ENCODE assay signal across 1 cellular context in the genomic region with DNA sequence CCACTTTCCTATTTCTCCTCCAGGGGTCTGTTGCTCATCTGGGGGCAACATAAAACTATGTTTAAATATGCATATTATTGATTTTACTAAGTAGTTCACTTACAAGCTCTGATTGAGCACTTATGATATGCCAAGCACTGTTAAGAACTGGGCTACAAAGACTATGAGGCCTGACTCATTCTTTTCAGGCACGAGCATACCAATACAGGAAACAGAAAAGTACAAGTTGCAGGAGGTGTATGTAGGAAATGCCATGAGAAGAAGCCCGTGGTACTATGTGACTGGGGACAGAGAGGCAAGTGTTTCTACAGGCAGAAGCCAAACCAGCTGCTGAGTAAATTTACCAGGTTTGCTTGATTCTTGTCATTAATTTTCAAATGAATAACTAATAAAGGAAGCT.
TF ChIP-seq lines count a peak whose summit lies in the region.

No MANE protein-coding gene starts in this region.

TF ChIP-seq in GM12878, 131 proteins besides CTCF, POLR2A, EP300 and RAD21 (continued from another document):
- TF ChIP-seq, protein P1, sequence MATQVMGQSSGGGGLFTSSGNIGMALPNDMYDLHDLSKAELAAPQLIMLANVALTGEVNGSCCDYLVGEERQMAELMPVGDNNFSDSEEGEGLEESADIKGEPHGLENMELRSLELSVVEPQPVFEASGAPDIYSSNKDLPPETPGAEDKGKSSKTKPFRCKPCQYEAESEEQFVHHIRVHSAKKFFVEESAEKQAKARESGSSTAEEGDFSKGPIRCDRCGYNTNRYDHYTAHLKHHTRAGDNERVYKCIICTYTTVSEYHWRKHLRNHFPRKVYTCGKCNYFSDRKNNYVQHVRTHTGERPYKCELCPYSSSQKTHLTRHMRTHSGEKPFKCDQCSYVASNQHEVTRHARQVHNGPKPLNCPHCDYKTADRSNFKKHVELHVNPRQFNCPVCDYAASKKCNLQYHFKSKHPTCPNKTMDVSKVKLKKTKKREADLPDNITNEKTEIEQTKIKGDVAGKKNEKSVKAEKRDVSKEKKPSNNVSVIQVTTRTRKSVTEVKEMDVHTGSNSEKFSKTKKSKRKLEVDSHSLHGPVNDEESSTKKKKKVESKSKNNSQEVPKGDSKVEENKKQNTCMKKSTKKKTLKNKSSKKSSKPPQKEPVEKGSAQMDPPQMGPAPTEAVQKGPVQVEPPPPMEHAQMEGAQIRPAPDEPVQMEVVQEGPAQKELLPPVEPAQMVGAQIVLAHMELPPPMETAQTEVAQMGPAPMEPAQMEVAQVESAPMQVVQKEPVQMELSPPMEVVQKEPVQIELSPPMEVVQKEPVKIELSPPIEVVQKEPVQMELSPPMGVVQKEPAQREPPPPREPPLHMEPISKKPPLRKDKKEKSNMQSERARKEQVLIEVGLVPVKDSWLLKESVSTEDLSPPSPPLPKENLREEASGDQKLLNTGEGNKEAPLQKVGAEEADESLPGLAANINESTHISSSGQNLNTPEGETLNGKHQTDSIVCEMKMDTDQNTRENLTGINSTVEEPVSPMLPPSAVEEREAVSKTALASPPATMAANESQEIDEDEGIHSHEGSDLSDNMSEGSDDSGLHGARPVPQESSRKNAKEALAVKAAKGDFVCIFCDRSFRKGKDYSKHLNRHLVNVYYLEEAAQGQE (IDR thresholded peaks at IDR 0.05; ENCODE audit: low read depth, low read length) = no peak
- TF ChIP-seq NFIC (IDR thresholded peaks at IDR 0.05; ENCODE audit: low read depth, low read length) = no peak
- no peak for TF ChIP-seq SIX5 (IDR thresholded peaks at IDR 0.05; ENCODE audit: low read depth, low read length, severe bottlenecking)
- TF ChIP-seq, protein P2, sequence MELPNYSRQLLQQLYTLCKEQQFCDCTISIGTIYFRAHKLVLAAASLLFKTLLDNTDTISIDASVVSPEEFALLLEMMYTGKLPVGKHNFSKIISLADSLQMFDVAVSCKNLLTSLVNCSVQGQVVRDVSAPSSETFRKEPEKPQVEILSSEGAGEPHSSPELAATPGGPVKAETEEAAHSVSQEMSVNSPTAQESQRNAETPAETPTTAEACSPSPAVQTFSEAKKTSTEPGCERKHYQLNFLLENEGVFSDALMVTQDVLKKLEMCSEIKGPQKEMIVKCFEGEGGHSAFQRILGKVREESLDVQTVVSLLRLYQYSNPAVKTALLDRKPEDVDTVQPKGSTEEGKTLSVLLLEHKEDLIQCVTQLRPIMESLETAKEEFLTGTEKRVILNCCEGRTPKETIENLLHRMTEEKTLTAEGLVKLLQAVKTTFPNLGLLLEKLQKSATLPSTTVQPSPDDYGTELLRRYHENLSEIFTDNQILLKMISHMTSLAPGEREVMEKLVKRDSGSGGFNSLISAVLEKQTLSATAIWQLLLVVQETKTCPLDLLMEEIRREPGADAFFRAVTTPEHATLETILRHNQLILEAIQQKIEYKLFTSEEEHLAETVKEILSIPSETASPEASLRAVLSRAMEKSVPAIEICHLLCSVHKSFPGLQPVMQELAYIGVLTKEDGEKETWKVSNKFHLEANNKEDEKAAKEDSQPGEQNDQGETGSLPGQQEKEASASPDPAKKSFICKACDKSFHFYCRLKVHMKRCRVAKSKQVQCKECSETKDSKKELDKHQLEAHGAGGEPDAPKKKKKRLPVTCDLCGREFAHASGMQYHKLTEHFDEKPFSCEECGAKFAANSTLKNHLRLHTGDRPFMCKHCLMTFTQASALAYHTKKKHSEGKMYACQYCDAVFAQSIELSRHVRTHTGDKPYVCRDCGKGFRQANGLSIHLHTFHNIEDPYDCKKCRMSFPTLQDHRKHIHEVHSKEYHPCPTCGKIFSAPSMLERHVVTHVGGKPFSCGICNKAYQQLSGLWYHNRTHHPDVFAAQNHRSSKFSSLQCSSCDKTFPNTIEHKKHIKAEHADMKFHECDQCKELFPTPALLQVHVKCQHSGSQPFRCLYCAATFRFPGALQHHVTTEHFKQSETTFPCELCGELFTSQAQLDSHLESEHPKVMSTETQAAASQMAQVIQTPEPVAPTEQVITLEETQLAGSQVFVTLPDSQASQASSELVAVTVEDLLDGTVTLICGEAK (IDR thresholded peaks at IDR 0.05; ENCODE audit: borderline replicate concordance) = no peak
- TF ChIP-seq ZNF384 (IDR thresholded peaks at IDR 0.05; ENCODE audit: borderline replicate concordance, low read depth, low read length) = no peak
- no peak for TF ChIP-seq POLR2AphosphoS2 (IDR thresholded peaks at IDR 0.05; ENCODE audit: low read depth, low read length)
- no peak for TF ChIP-seq SMAD1 (IDR thresholded peaks at IDR 0.05; ENCODE audit: low read depth, partially characterized antibody)
- TF ChIP-seq TBL1XR1 (IDR thresholded peaks at IDR 0.05; ENCODE audit: low read depth, low read length) = no peak
